Comparison of ENCODE assay signal across 8 cellular contexts in the genomic region with DNA sequence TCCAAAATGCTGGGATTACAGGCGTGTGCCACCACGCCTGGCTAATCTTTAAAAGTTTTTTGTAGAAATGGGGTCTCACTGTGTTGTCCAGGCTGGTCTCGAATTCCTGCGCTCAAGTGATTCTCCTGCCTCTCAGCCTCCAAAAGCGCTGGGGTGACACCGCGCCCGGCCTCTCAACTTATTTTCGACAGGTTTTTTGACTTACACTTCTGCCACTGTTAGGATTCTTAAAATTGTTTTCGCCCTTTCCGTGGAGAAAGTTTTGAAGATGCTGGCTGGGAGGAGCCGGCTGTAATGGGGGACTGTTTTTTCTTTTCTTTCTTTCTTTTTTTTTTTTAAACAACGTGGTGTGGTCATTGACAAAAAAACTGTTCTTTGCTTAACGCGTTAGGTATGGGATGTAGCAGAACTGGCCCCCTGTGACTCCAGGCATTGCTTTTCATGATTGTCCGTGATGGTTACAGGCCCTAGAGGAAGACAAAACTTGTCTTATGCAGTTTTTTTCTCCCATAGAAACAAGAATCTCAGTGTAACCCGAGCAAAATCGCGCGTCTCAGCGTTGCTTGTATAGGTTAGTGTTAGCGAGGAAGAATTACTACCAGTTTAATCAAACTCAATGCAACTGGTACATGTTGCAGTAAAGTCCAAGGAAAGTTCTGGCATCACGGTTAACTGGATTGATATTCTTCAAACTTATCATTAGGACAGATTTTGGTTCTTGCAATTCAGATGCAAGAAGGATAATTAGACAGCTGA. TPM values are rescaled to one million over a fixed set of nuclear protein-coding genes. Genes with fewer than 3 reads are reported as not detected.
A peak's percentile ranks its signal among the peaks of the same experiment; 100 is the strongest.
DNase-seq lines count a peak whose midpoint lies in the region; TF ChIP-seq lines count a peak whose summit lies in the region.

No MANE protein-coding gene starts in this region.

- H3K56ac ChIP-seq in H9 (ENCODE audit: insufficient read length, low read depth, low read length), result no peak overlapping the region

- no peak overlapping the region for H2BK20ac ChIP-seq in H9 (ENCODE audit: low read depth, low read length, poor library complexity, severe bottlenecking)

- no peak overlapping the region for H2AK5ac ChIP-seq in H9 (ENCODE audit: insufficient read length, low read length)

- peak overlapping the region; percentile 86 for H3K4me2 ChIP-seq in H9 (ENCODE audit: insufficient read depth, insufficient read length, low read length)

- H3K14ac ChIP-seq in H9 (ENCODE audit: insufficient read depth, low read length), result no peak overlapping the region; the same call in 1 of the 2 replicates

- no peak overlapping the region for H4K91ac ChIP-seq in H9 (ENCODE audit: insufficient read length, low read depth, low read length)

- no peaks in the 10 kb centered on the region for H3K27me3 Mint-ChIP-seq in H9 (ENCODE audit: low read depth)

- H3K9me3 ChIP-seq in H9 (ENCODE audit: control insufficient read depth, low read depth, low read length) (no peaks in the 10 kb centered on the region), neutrophil (no peaks in the 10 kb centered on the region)

- H2BK12ac ChIP-seq in H9 (ENCODE audit: insufficient read length, low read depth, low read length), result no peak overlapping the region

- H2AFZ ChIP-seq in H9 (ENCODE audit: low read length), result no peak overlapping the region

- H3K36me3 ChIP-seq in neutrophil, result peaks cover 8% of the 10 kb centered on the region

- peak overlapping the region; percentile 88 to 92 for H3K4me3 Mint-ChIP-seq in H9

- peak overlapping the region; percentile 90 for H3K4me3 ChIP-seq in epithelial cell of proximal tubule (ENCODE audit: low read depth, low read length)
- H3K4me3 ChIP-seq in neutrophil (ENCODE audit: low read depth in 1 of 2, low read length in 1 of 2), result peak overlapping the region; percentile 79 to 86

- H3K79me2 ChIP-seq in H9 (ENCODE audit: insufficient read depth, low read length), result peaks cover 50% of the 10 kb centered on the region; the same call in 1 of the 2 replicates

- peaks cover 7 to 25% (median 17%) of the 10 kb centered on the region in 3 experiments; a peak in 5 of 7 replicates for H3K36me3 Mint-ChIP-seq in H9 (ENCODE audit: insufficient read depth in 1 of 3, low read depth in 3 of 3)

- peak overlapping the region; percentile 85 to 97 (median 93) for H3K27ac Mint-ChIP-seq in H9

- TF ChIP-seq CTCF in 22Rv1 (IDR thresholded peaks at IDR 0.05) (no peak), H9 (conservative IDR thresholded peaks at IDR 0.05) (no peak), epithelial cell of proximal tubule (conservative IDR thresholded peaks at IDR 0.05; ENCODE audit: low read depth, low read length) (no peak), neutrophil (IDR thresholded peaks at IDR 0.05) (no peak)

- no peak overlapping the region for H4K5ac ChIP-seq in H9 (ENCODE audit: insufficient read length, low read depth, low read length)

- 0 out of 5 replicates have a peak, but pooled peaks cover 0 to 3% of the 10 kb centered on the region in 2 experiments for H3K9me3 Mint-ChIP-seq in H9

- H3K79me1 ChIP-seq in H9 (ENCODE audit: insufficient read depth, low read depth, low read length, poor library complexity, severe bottlenecking), result peaks cover 3% of the 10 kb centered on the region

- no peaks in the 10 kb centered on the region for H4K20me1 ChIP-seq in H9 (ENCODE audit: control insufficient read depth, insufficient read depth, insufficient read length)

- no peak overlapping the region for H3K18ac ChIP-seq in H9 (ENCODE audit: insufficient read length, low read depth, low read length)

- no peak overlapping the region for H3T11ph ChIP-seq in H9 (ENCODE audit: low read length)

- no peak overlapping the region for H2BK15ac ChIP-seq in H9 (ENCODE audit: low read depth, low read length)

- no peak overlapping the region for H3K4ac ChIP-seq in H9 (ENCODE audit: low read depth, low read length)

- peaks cover 7% of the 10 kb centered on the region for H3K23me2 ChIP-seq in H9 (ENCODE audit: insufficient read length, low read depth, low read length, poor library complexity, severe bottlenecking)

- no peak overlapping the region for H2BK5ac ChIP-seq in H9 (ENCODE audit: insufficient read length, low read length)

- H3K4me1 ChIP-seq in H9 (ENCODE audit: insufficient read depth, low read length), result no peaks in the 10 kb centered on the region
- peaks cover 55 to 64% of the 10 kb centered on the region in 2 experiments for H3K4me1 ChIP-seq in neutrophil (ENCODE audit: control insufficient read depth in 1 of 2, insufficient read depth in 1 of 2, low read depth in 1 of 2, low read length in 1 of 2)

- H3K23ac ChIP-seq in H9 (ENCODE audit: insufficient read length, low read depth, low read length), result no peak overlapping the region

- no peak overlapping the region for H2BK120ac ChIP-seq in H9 (ENCODE audit: low read depth, low read length, poor library complexity, severe bottlenecking)

- H3K27me3 ChIP-seq in H9 (ENCODE audit: insufficient read depth, low read length) (no peaks in the 10 kb centered on the region), neutrophil (no peaks in the 10 kb centered on the region)

- H3K4me1 Mint-ChIP-seq in H9, result peaks cover 23 to 26% of the 10 kb centered on the region in 2 experiments

- peak overlapping the region; percentile 85 for H3K9ac ChIP-seq in H9 (ENCODE audit: extremely low read depth, insufficient read length, low read length)

- WGBS in H9 (ENCODE audit: extremely low coverage, insufficient read length, low lambda C conversion rate), result no CpG with 5 or more reads among the region's 23 CpGs

- DNase-seq in H9, result no peak
- DNase-seq in activated CD4-positive, alpha-beta T cell treated with anti-CD3 and anti-CD28 coated beads for 48 hours, result peak; percentile 22
- no peak for DNase-seq in epithelial cell of proximal tubule (ENCODE audit: low read depth)
- DNase-seq in NCI-H510A treated with DMSO at 0.1 percent for 48 hours (lab: John Stamatoyannopoulos, UW), result no peak
- no peak for DNase-seq in UCSD-AML1 (lab: John Stamatoyannopoulos, UW; ENCODE audit: unreplicated experiment)
- DNase-seq in DMS114 treated with DMSO at 0.1 percent for 48 hours (lab: John Stamatoyannopoulos, UW; ENCODE audit: unreplicated experiment), result no peak

- no peak overlapping the region for H4K8ac ChIP-seq in H9 (replicated peaks; ENCODE audit: insufficient read length, low read depth, low read length)

- H3K27ac ChIP-seq in 22Rv1 (peak overlapping the region; percentile 99), H9 (ENCODE audit: insufficient read length, low read depth, low read length) (no peak overlapping the region), neutrophil (peak overlapping the region; percentile 99)

RNA-seq across cellular contexts. Expression of a gene that starts 1.2 kb away (rescaled TPM):
- total RNA-seq in H9 (2021) (245 and 255 TPM in 2 replicates), epithelial cell of proximal tubule (291 and 303 TPM in 2 replicates)

RNA-seq across cellular contexts. Expression of a gene that starts 26.8 kb away (rescaled TPM):
- total RNA-seq in H9 (2021) (15.0 and 17.3 TPM in 2 replicates), epithelial cell of proximal tubule (12.3 and 14.5 TPM in 2 replicates)
